1 cellular context compared by ENCODE assay signal in the genomic region with DNA sequence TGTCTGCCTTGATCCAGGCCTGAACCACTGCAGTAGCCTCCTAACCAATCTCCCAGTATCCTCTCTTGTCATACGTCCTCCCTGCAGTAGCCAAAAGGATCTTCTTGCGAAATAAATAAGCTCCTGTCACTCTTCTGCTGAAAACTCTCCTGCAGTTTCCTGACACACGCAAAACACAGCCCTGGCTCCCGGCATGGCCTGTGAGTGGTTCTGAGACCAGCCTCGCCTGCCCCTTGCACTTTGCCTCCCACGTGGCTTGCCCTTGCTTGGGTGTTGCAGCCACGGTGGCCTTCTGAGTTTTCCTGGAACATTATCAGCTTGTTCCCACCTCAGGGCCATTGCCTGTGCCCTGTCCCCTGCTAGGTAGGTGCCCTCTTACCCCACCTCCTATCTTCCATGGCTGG.
TF ChIP-seq lines count a peak whose summit lies in the region.

No MANE protein-coding gene starts in this region.

TF ChIP-seq in HepG2, 621 proteins besides CTCF, POLR2A, EP300 and RAD21 (continued from another document and continues in another):
- TF ChIP-seq ZNF354B (CRISPR knock-in tag; IDR thresholded peaks at IDR 0.05) (no peak), ZNF777 (CRISPR knock-in tag; IDR thresholded peaks at IDR 0.05) (no peak), REPIN1 (CRISPR knock-in tag; IDR thresholded peaks at IDR 0.05; ENCODE audit: borderline replicate concordance, low read depth) (peak; percentile 73), GLI4 (CRISPR knock-in tag; IDR thresholded peaks at IDR 0.05; ENCODE audit: borderline replicate concordance) (no peak), TBX3 (IDR thresholded peaks at IDR 0.05; ENCODE audit: borderline replicate concordance) (peak; percentile 60; the same call in 1 of the 2 replicates), SIX4 (CRISPR knock-in tag; IDR thresholded peaks at IDR 0.05) (no peak), ZFP37 (CRISPR knock-in tag; IDR thresholded peaks at IDR 0.05; ENCODE audit: borderline replicate concordance) (no peak; the same call in 1 of the 2 replicates), GPN1 (CRISPR knock-in tag; IDR thresholded peaks at IDR 0.05; ENCODE audit: borderline replicate concordance) (no peak), PHF20 (CRISPR knock-in tag; IDR thresholded peaks at IDR 0.05) (no peak), JDP2 (CRISPR knock-in tag; IDR thresholded peaks at IDR 0.05; ENCODE audit: borderline replicate concordance) (no peak), ZBTB1 (CRISPR knock-in tag; IDR thresholded peaks at IDR 0.05; ENCODE audit: borderline replicate concordance) (no peak), TERF1 (CRISPR knock-in tag; IDR thresholded peaks at IDR 0.05) (no peak), ZNF496 (CRISPR knock-in tag; IDR thresholded peaks at IDR 0.05; ENCODE audit: insufficient replicate concordance) (no peak), ZNF652 (CRISPR knock-in tag; IDR thresholded peaks at IDR 0.05; ENCODE audit: borderline replicate concordance, low read depth) (no peak), HNRNPLL (IDR thresholded peaks at IDR 0.05; ENCODE audit: low read depth, low read length, poor library complexity, severe bottlenecking) (no peak), ZNF740 (CRISPR knock-in tag; IDR thresholded peaks at IDR 0.05) (no peak), MLX (CRISPR knock-in tag; IDR thresholded peaks at IDR 0.05) (peak; percentile 91), STAT6 (CRISPR knock-in tag; IDR thresholded peaks at IDR 0.05; ENCODE audit: borderline replicate concordance) (no peak), ZNF274 (CRISPR knock-in tag; IDR thresholded peaks at IDR 0.05) (no peak), STAT5B (CRISPR knock-in tag; IDR thresholded peaks at IDR 0.05) (no peak), TGIF2 (CRISPR knock-in tag; IDR thresholded peaks at IDR 0.05) (peak; percentile 92), REXO4 (CRISPR knock-in tag; IDR thresholded peaks at IDR 0.05; ENCODE audit: borderline replicate concordance) (no peak), ZNF674 (CRISPR knock-in tag; IDR thresholded peaks at IDR 0.05; ENCODE audit: low read depth) (no peak), ARNTL (CRISPR knock-in tag; IDR thresholded peaks at IDR 0.05) (peak; percentile 88), KDM6A (CRISPR knock-in tag; IDR thresholded peaks at IDR 0.05; ENCODE audit: low read depth) (peak; percentile 55; the same call in 1 of the 2 replicates), FOXO1 (CRISPR knock-in tag; IDR thresholded peaks at IDR 0.05) (peak; percentile 62; the same call in 1 of the 2 replicates), MED13 (CRISPR knock-in tag; IDR thresholded peaks at IDR 0.05) (0 out of 2 replicates have a peak, but pooled peaks have one; percentile 40), FOXP4 (CRISPR knock-in tag; IDR thresholded peaks at IDR 0.05) (peak; percentile 42; the same call in 1 of the 2 replicates), KAT8 (CRISPR knock-in tag; IDR thresholded peaks at IDR 0.05) (peak; percentile 68; the same call in 1 of the 2 replicates), RNF2 (conservative IDR thresholded peaks at IDR 0.05; ENCODE audit: low read depth) (peak; percentile 82), HDAC6 (IDR thresholded peaks at IDR 0.05; ENCODE audit: low read depth, low read length) (no peak), ZFYVE20 (CRISPR knock-in tag; IDR thresholded peaks at IDR 0.05; ENCODE audit: borderline replicate concordance, low read depth) (no peak), ZNF331 (CRISPR knock-in tag; IDR thresholded peaks at IDR 0.05) (peak; percentile 68), SIX1 (CRISPR knock-in tag; IDR thresholded peaks at IDR 0.05; ENCODE audit: borderline replicate concordance) (0 out of 2 replicates have a peak, but pooled peaks have one; percentile 15), CREB1 (IDR thresholded peaks at IDR 0.05) (no peak; the same call in 1 of the 2 replicates), CREB1 (CRISPR knock-in tag; IDR thresholded peaks at IDR 0.05) (peak; percentile 42; the same call in 1 of the 2 replicates), ZUFSP (CRISPR knock-in tag; IDR thresholded peaks at IDR 0.05; ENCODE audit: borderline replicate concordance) (no peak), CENPX (CRISPR knock-in tag; IDR thresholded peaks at IDR 0.05) (no peak), DNMT3B (CRISPR knock-in tag; conservative IDR thresholded peaks at IDR 0.05) (0 out of 2 replicates have a peak, but pooled peaks have one; percentile 38), ZNF75D (CRISPR knock-in tag; IDR thresholded peaks at IDR 0.05; ENCODE audit: borderline replicate concordance) (no peak), RBM39 (IDR thresholded peaks at IDR 0.05; ENCODE audit: low read depth, low read length, poor library complexity, severe bottlenecking) (no peak)
- TF ChIP-seq, protein P1, sequence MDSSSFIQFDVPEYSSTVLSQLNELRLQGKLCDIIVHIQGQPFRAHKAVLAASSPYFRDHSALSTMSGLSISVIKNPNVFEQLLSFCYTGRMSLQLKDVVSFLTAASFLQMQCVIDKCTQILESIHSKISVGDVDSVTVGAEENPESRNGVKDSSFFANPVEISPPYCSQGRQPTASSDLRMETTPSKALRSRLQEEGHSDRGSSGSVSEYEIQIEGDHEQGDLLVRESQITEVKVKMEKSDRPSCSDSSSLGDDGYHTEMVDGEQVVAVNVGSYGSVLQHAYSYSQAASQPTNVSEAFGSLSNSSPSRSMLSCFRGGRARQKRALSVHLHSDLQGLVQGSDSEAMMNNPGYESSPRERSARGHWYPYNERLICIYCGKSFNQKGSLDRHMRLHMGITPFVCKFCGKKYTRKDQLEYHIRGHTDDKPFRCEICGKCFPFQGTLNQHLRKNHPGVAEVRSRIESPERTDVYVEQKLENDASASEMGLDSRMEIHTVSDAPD (CRISPR knock-in tag; IDR thresholded peaks at IDR 0.05), result no peak
- TF ChIP-seq, protein P2, sequence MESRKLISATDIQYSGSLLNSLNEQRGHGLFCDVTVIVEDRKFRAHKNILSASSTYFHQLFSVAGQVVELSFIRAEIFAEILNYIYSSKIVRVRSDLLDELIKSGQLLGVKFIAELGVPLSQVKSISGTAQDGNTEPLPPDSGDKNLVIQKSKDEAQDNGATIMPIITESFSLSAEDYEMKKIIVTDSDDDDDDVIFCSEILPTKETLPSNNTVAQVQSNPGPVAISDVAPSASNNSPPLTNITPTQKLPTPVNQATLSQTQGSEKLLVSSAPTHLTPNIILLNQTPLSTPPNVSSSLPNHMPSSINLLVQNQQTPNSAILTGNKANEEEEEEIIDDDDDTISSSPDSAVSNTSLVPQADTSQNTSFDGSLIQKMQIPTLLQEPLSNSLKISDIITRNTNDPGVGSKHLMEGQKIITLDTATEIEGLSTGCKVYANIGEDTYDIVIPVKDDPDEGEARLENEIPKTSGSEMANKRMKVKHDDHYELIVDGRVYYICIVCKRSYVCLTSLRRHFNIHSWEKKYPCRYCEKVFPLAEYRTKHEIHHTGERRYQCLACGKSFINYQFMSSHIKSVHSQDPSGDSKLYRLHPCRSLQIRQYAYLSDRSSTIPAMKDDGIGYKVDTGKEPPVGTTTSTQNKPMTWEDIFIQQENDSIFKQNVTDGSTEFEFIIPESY (CRISPR knock-in tag; IDR thresholded peaks at IDR 0.05), result peak; percentile 52; the same call in 1 of the 2 replicates
- TF ChIP-seq, protein P3, sequence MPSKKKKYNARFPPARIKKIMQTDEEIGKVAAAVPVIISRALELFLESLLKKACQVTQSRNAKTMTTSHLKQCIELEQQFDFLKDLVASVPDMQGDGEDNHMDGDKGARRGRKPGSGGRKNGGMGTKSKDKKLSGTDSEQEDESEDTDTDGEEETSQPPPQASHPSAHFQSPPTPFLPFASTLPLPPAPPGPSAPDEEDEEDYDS (CRISPR knock-in tag; IDR thresholded peaks at IDR 0.05), result 0 out of 2 replicates have a peak, but pooled peaks have one; percentile 20
- TF ChIP-seq, protein P4, sequence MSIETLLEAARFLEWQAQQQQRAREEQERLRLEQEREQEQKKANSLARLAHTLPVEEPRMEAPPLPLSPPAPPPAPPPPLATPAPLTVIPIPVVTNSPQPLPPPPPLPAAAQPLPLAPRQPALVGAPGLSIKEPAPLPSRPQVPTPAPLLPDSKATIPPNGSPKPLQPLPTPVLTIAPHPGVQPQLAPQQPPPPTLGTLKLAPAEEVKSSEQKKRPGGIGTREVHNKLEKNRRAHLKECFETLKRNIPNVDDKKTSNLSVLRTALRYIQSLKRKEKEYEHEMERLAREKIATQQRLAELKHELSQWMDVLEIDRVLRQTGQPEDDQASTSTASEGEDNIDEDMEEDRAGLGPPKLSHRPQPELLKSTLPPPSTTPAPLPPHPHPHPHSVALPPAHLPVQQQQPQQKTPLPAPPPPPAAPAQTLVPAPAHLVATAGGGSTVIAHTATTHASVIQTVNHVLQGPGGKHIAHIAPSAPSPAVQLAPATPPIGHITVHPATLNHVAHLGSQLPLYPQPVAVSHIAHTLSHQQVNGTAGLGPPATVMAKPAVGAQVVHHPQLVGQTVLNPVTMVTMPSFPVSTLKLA (IDR thresholded peaks at IDR 0.05), result peak; percentile 88
- TF ChIP-seq, protein P5, sequence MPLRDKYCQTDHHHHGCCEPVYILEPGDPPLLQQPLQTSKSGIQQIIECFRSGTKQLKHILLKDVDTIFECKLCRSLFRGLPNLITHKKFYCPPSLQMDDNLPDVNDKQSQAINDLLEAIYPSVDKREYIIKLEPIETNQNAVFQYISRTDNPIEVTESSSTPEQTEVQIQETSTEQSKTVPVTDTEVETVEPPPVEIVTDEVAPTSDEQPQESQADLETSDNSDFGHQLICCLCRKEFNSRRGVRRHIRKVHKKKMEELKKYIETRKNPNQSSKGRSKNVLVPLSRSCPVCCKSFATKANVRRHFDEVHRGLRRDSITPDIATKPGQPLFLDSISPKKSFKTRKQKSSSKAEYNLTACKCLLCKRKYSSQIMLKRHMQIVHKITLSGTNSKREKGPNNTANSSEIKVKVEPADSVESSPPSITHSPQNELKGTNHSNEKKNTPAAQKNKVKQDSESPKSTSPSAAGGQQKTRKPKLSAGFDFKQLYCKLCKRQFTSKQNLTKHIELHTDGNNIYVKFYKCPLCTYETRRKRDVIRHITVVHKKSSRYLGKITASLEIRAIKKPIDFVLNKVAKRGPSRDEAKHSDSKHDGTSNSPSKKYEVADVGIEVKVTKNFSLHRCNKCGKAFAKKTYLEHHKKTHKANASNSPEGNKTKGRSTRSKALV (CRISPR knock-in tag; IDR thresholded peaks at IDR 0.05), result no peak
